19 cellular contexts compared by ENCODE assay signal in the genomic region with DNA sequence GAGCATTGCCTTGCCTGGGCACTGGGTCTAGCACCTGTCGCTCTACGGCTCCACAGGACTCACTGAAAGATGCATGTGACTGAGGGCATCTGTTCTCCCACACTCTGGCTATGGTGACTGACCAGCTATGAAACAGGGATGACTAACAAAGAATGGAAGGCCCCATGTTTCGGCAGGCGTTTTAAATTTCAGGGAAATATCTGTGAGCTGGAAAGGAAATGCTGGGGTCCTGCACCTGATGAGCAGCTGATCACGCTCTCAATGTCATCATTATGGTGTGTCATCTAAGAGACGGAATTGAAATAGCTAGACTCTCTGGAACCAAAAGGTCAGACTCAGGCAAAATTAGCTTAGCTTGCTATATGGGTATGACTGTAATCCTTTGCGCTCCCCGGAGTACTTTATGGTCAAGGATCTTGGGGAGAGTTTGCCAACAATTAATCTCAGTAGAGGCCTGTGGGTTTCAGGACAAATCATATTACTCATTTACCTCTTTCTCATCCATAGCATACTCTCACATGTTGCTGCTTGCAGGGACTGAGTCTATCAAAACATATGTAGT. TPM values are rescaled to one million over a fixed set of nuclear protein-coding genes. Genes with fewer than 3 reads are reported as not detected.
DNase-seq lines count a peak whose midpoint lies in the region; ATAC-seq, FAIRE-seq and TF ChIP-seq lines count a peak whose summit lies in the region.
"Had no signal": no experiment of that assay in that cellular context is flagged by ENCODE, and none has a peak within 500 bp of the region (broad histone marks: within the 10 kb centered on the region; RNA-seq: fewer than 3 reads in every experiment).

No MANE protein-coding gene starts in this region.

- no peak overlapping the region for H3K56ac ChIP-seq in IMR-90 (ENCODE audit: extremely low read depth, insufficient read depth, low read length)

- no peak overlapping the region for H3K14ac ChIP-seq in IMR-90 (replicated peaks; ENCODE audit: low read depth, low read length)

- H4K91ac ChIP-seq in IMR-90 (ENCODE audit: insufficient read depth, low read depth, low read length), result no peak overlapping the region

- H3K4me1 ChIP-seq in IMR-90 (ENCODE audit: control insufficient read depth, insufficient read depth, low read length) (peaks cover 2% of the 10 kb centered on the region; the same call in 1 of the 2 replicates), K562 (replicated peaks in 1 of 2; ENCODE audit: control insufficient read depth in 2 of 2, insufficient read depth in 2 of 2, low read length in 2 of 2) (no peaks in the 10 kb centered on the region), right atrium auricular region (no peaks in the 10 kb centered on the region)
- H3K4me1 ChIP-seq: spleen had no signal

- no peak overlapping the region for H3K23ac ChIP-seq in IMR-90 (ENCODE audit: low read depth, low read length)

- H4K20me1 ChIP-seq in IMR-90 (ENCODE audit: insufficient read depth, low read length) (no peaks in the 10 kb centered on the region), K562 (replicated peaks; ENCODE audit: control insufficient read depth, insufficient read depth, low read length) (no peaks in the 10 kb centered on the region)

- no peaks in the 10 kb centered on the region for H3K36me3 Mint-ChIP-seq in HFFc6 (ENCODE audit: low read depth)
- H3K36me3 Mint-ChIP-seq: activated naive CD4-positive, alpha-beta T cell treated with anti-CD3 and anti-CD28 coated beads, Interleukin-2, amount 10 ng/mL, durations not matched to agents 7 days and 5 days; CD4-positive, alpha-beta memory T cell; naive thymus-derived CD4-positive, alpha-beta T cell had no signal

- no peak overlapping the region for H3K4me3 Mint-ChIP-seq in HFFc6
- H3K4me3 Mint-ChIP-seq: activated naive CD4-positive, alpha-beta T cell treated with anti-CD3 and anti-CD28 coated beads, Interleukin-2, amount 10 ng/mL, durations not matched to agents 7 days and 5 days; activated T-cell treated with anti-CD3 and anti-CD28 coated beads, Interleukin-2, amount 50 U/mL, for 4 hours; CD4-positive, alpha-beta memory T cell; naive thymus-derived CD4-positive, alpha-beta T cell had no signal

- H4K8ac ChIP-seq in IMR-90 (ENCODE audit: low read depth in 2 of 2, low read length in 2 of 2), result no peak overlapping the region

- no peak for FAIRE-seq in K562 (lab: Jason Lieb, UNC)
- FAIRE-seq: H1 had no signal

- TF ChIP-seq RAD21 in IMR-90 (IDR thresholded peaks at IDR 0.05; ENCODE audit: low read length) (no peak), K562 (CRISPR knock-in tag; conservative IDR thresholded peaks at IDR 0.05 in 1 of 2, IDR thresholded peaks at IDR 0.05 in 1 of 2) (no peak)

- no peak overlapping the region for H2AK9ac ChIP-seq in IMR-90 (replicated peaks; ENCODE audit: low read depth, low read length, poor library complexity)

- no peak for TF ChIP-seq EP300 in K562 (IDR thresholded peaks at IDR 0.05; ENCODE audit: low read length)

- H2BK120ac ChIP-seq in IMR-90 (ENCODE audit: low read depth, low read length), result no peak overlapping the region

- ATAC-seq in IMR-90 (ENCODE audit: low read depth) (no peak), K562 (no peak; the same call in 2 of the 3 replicates)
- ATAC-seq: activated T-cell treated with anti-CD3 and anti-CD28 coated beads, Interleukin-2, amount 50 U/mL, for 4 hours; naive thymus-derived CD4-positive, alpha-beta T cell had no signal

- TF ChIP-seq POLR2A in IMR-90 (IDR thresholded peaks at IDR 0.05; ENCODE audit: low read depth, low read length), result no peak
- TF ChIP-seq POLR2A in K562 (conservative IDR thresholded peaks at IDR 0.05), result no peak

- no peaks in the 10 kb centered on the region for H3K9me3 Mint-ChIP-seq in HFFc6
- H3K9me3 Mint-ChIP-seq: activated naive CD4-positive, alpha-beta T cell treated with anti-CD3 and anti-CD28 coated beads, Interleukin-2, amount 10 ng/mL, durations not matched to agents 7 days and 5 days; activated T-cell treated with anti-CD3 and anti-CD28 coated beads, Interleukin-2, amount 50 U/mL, for 4 hours; CD4-positive, alpha-beta memory T cell had no signal

- 88% methylated on average over 5 of the region's 8 CpGs; no CpG with 5 or more reads in 1 of the 2 experiments for WGBS in IMR-90 (ENCODE audit: extremely low coverage in 2 of 2, insufficient read length in 1 of 2), 2 experiments
- 93% methylated on average over 8 of the region's 8 CpGs for WGBS in K562 (ENCODE audit: insufficient coverage, low coverage, missing lambda C conversion rate)

- no peak overlapping the region for H2BK5ac ChIP-seq in IMR-90 (ENCODE audit: low read depth, low read length, poor library complexity, severe bottlenecking)

- H3K4me3 ChIP-seq in IMR-90 (ENCODE audit: insufficient read depth, low read depth, low read length) (no peak overlapping the region), K562 (no peak overlapping the region), kidney epithelial cell (ENCODE audit: low read depth, low read length) (no peak overlapping the region), skeletal muscle cell (ENCODE audit: low read depth, low read length) (no peak overlapping the region), right atrium auricular region (no peak overlapping the region)
- H3K4me3 ChIP-seq: spleen had no signal

- intact Hi-C loops in IMR-90 (cut with micrococcal nuclease), result no loop called here
- intact Hi-C loops in K562 (cut with micrococcal nuclease), result no loop called here

- BruUV-seq in IMR-90 (replicated peaks; lab: Mats Ljungman, UMichigan) (no TSS peak), K562 (replicated peaks; lab: Mats Ljungman, UMichigan) (no TSS peak)

- DNase-seq in IMR-90 (peak; percentile 39), K562 (ENCODE audit: extremely low read depth in 1 of 4, low spot score in 3 of 4) (no peak), kidney epithelial cell (ENCODE audit: low read depth) (peak; percentile 41), skeletal muscle cell (ENCODE audit: low read depth) (peak; percentile 83), HFFc6 (no peak), right atrium auricular region (ENCODE audit: low spot score) (no peak), NCI-H446 (lab: John Stamatoyannopoulos, UW) (no peak)
- no peak for DNase-seq in central memory CD4-positive, alpha-beta T cell
- DNase-seq: activated CD4-positive, CD25-positive, alpha-beta regulatory T cell treated with anti-CD3 and anti-CD28 coated beads, Interleukin-2, amount 50 U/mL, for 72 hours; activated CD8-positive, alpha-beta memory T cell treated with anti-CD3 and anti-CD28 coated beads for 24 hours; activated naive CD4-positive, alpha-beta T cell treated with anti-CD3 and anti-CD28 coated beads, Interleukin-2, amount 10 ng/mL, durations not matched to agents 7 days and 5 days; activated T-cell treated with anti-CD3 and anti-CD28 coated beads, Interleukin-2, amount 50 U/mL, for 4 hours; aorta; CD4-positive, alpha-beta memory T cell; naive thymus-derived CD4-positive, alpha-beta T cell; NCI-H1417; spleen; stimulated activated CD4-positive, alpha-beta T cell treated with anti-CD3 and anti-CD28 coated beads, Interleukin-4, amount 100 ng/mL, for 4 hours had no signal

- no peak overlapping the region for H3K4ac ChIP-seq in IMR-90 (ENCODE audit: low read depth, low read length)

- POLR2A ChIA-PET in IMR-90 (lab: Charles Lee; ENCODE audit: unreplicated experiment), result no interaction called here
- POLR2A ChIA-PET in K562 (lab: Yijun Ruan, JAX), result interaction anchor here (0.7 to 1.2 kb wide), 2 partner anchors 11 to 21 kb away, joined by 3 read pairs; no protein-coding TSS in a partner anchor

- CTCF ChIA-PET in IMR-90 (lab: Yijun Ruan, JAX) (interaction anchor here (0.9 kb wide), 1 partner anchor 64 kb away, joined by 3 read pairs; no protein-coding TSS in a partner anchor), K562 (lab: Yijun Ruan, JAX; ENCODE audit: low intra/inter-chr PET ratio) (no interaction called here)

- H3K9me3 ChIP-seq in IMR-90 (ENCODE audit: control insufficient read depth, insufficient read depth, low read length) (no peaks in the 10 kb centered on the region), K562 (replicated peaks; ENCODE audit: control insufficient read depth, insufficient read depth, low read depth, low read length) (no peaks in the 10 kb centered on the region), right atrium auricular region (no peaks in the 10 kb centered on the region)
- H3K9me3 ChIP-seq: spleen had no signal

- no peaks in the 10 kb centered on the region for H3K79me2 ChIP-seq in K562 (ENCODE audit: control insufficient read depth, insufficient read depth, low read length)

- H3K27me3 ChIP-seq in IMR-90 (ENCODE audit: control insufficient read depth, insufficient read depth, low read length) (no peaks in the 10 kb centered on the region), K562 (ENCODE audit: control insufficient read depth in 2 of 2, insufficient read depth in 2 of 2, low read length in 2 of 2) (no peaks in the 10 kb centered on the region), kidney epithelial cell (ENCODE audit: control insufficient read depth, insufficient read depth, low read length) (no peaks in the 10 kb centered on the region), right atrium auricular region (no peaks in the 10 kb centered on the region)
- H3K27me3 ChIP-seq: spleen had no signal

- peak overlapping the region; percentile 15; the same call in 1 of the 2 replicates for H2AK5ac ChIP-seq in IMR-90 (ENCODE audit: low read depth, low read length)

- H3K4me2 ChIP-seq in IMR-90 (ENCODE audit: low read depth, low read length) (no peak overlapping the region), K562 (ENCODE audit: insufficient read depth, low read length) (no peak overlapping the region)

- no peak overlapping the region for H4K5ac ChIP-seq in IMR-90 (ENCODE audit: low read depth, low read length)

- no peak overlapping the region for H3K27ac Mint-ChIP-seq in HFFc6
- H3K27ac Mint-ChIP-seq: activated naive CD4-positive, alpha-beta T cell treated with anti-CD3 and anti-CD28 coated beads, Interleukin-2, amount 10 ng/mL, durations not matched to agents 7 days and 5 days; CD4-positive, alpha-beta memory T cell; naive thymus-derived CD4-positive, alpha-beta T cell had no signal

- dilution Hi-C loops in IMR-90 (cut with HindIII; ENCODE audit: low sequenced_read_pairs, unreplicated experiment), result no loop called here

- H3K4me1 Mint-ChIP-seq in HFFc6 (ENCODE audit: low read depth), result no peaks in the 10 kb centered on the region
- H3K4me1 Mint-ChIP-seq: activated naive CD4-positive, alpha-beta T cell treated with anti-CD3 and anti-CD28 coated beads, Interleukin-2, amount 10 ng/mL, durations not matched to agents 7 days and 5 days; CD4-positive, alpha-beta memory T cell; naive thymus-derived CD4-positive, alpha-beta T cell had no signal

- no peak overlapping the region for H3K18ac ChIP-seq in IMR-90 (ENCODE audit: low read depth, low read length)

- no peak overlapping the region for H2BK15ac ChIP-seq in IMR-90 (ENCODE audit: low read depth, low read length)

- H3K9ac ChIP-seq in IMR-90 (ENCODE audit: low read depth, low read length) (no peak overlapping the region), K562 (ENCODE audit: insufficient read depth in 1 of 2, low read depth in 2 of 2, low read length in 2 of 2) (no peak overlapping the region)

- H3K27ac ChIP-seq in IMR-90 (ENCODE audit: insufficient read depth, low read length) (no peak overlapping the region), K562 (ENCODE audit: extremely low read depth, low read depth, low read length) (no peak overlapping the region), right atrium auricular region (no peak overlapping the region)
- H3K27ac ChIP-seq: spleen had no signal

- no peak for TF ChIP-seq CTCF in IMR-90 (conservative IDR thresholded peaks at IDR 0.05; ENCODE audit: low read depth, low read length)
- TF ChIP-seq CTCF in K562 (IDR thresholded peaks at IDR 0.05 in 2 of 3, conservative IDR thresholded peaks at IDR 0.05 in 1 of 3; ENCODE audit: insufficient read depth in 2 of 3, low read depth in 1 of 3, low read length in 3 of 3), result no peak
- TF ChIP-seq CTCF in kidney epithelial cell (IDR thresholded peaks at IDR 0.05; ENCODE audit: insufficient read depth, low read length, poor library complexity, severe bottlenecking), result no peak
- no peak for TF ChIP-seq CTCF in HFFc6 (IDR thresholded peaks at IDR 0.05)
- no peak for TF ChIP-seq CTCF in right atrium auricular region (IDR thresholded peaks at IDR 0.05)

- H3K9me1 ChIP-seq in IMR-90 (ENCODE audit: insufficient read depth, low read length) (no peaks in the 10 kb centered on the region), K562 (ENCODE audit: control insufficient read depth, insufficient read depth, low read length) (no peaks in the 10 kb centered on the region)

- H3K27me3 Mint-ChIP-seq in HFFc6 (ENCODE audit: insufficient read depth), result peaks cover 3% of the 10 kb centered on the region; the same call in 1 of the 2 replicates
- H3K27me3 Mint-ChIP-seq: activated naive CD4-positive, alpha-beta T cell treated with anti-CD3 and anti-CD28 coated beads, Interleukin-2, amount 10 ng/mL, durations not matched to agents 7 days and 5 days had no signal

- in situ Hi-C loops in IMR-90 (cut with MboI; ENCODE audit: low sequenced_read_pairs) (no loop called here), K562 (cut with MboI) (no loop called here)

- H2AFZ ChIP-seq in IMR-90 (replicated peaks; ENCODE audit: low read length, poor library complexity), result no peak overlapping the region
- H2AFZ ChIP-seq in K562 (ENCODE audit: low read depth, low read length), result 0 out of 2 replicates have a peak overlapping the region, but pooled peaks have one; percentile 7

- no peaks in the 10 kb centered on the region for H3K79me1 ChIP-seq in IMR-90 (ENCODE audit: low read depth in 1 of 2, low read length in 2 of 2)

- no peaks in the 10 kb centered on the region for H3K36me3 ChIP-seq in IMR-90 (ENCODE audit: control insufficient read depth, insufficient read depth, low read length)
- H3K36me3 ChIP-seq in K562 (ENCODE audit: control insufficient read depth, insufficient read depth, low read length), result no peaks in the 10 kb centered on the region
- no peaks in the 10 kb centered on the region for H3K36me3 ChIP-seq in kidney epithelial cell (ENCODE audit: control insufficient read depth, insufficient read depth, low read length)
- H3K36me3 ChIP-seq in right atrium auricular region, result no peaks in the 10 kb centered on the region
- H3K36me3 ChIP-seq: spleen had no signal

- no peak overlapping the region for H2BK20ac ChIP-seq in IMR-90 (ENCODE audit: low read depth, low read length)

RNA-seq across cellular contexts. Expression of gene PALMD, which starts 24.5 kb away (rescaled TPM):
- total RNA-seq in IMR-90 (2012; rRNA removed), result 0.72 and 1.1 TPM in 2 replicates
- polyA plus RNA-seq in IMR-90 (2012; rRNA removed), result 0.34 and 0.51 TPM in 2 replicates
- polyA plus RNA-seq in IMR-90 (2012; cell fraction: cytosol; rRNA removed), result 0.08 and 0.11 TPM in 2 replicates
- 0.14 and 1.2 TPM in 2 replicates for polyA plus RNA-seq in IMR-90 (2012; cell fraction: nucleus; rRNA removed; ENCODE audit: low replicate concordance)
- 1.6 and 2.4 TPM in 2 replicates for total RNA-seq in K562 (2011; cell fraction: chromatin; rRNA removed; ENCODE audit: low replicate concordance)
- 0.67 and 1.2 TPM in 2 replicates for total RNA-seq in K562 (2011; cell fraction: nucleolus; rRNA removed)
- 1.6 and 4.3 TPM in 2 replicates for total RNA-seq in K562 (2011; cell fraction: nucleoplasm; rRNA removed)
- total RNA-seq in K562 (2014; rRNA removed), result 5.4 and 5.7 TPM in 2 replicates
- total RNA-seq in K562 (2014; rRNA removed; fragmentation: Illumina TruSeq; extraction: Trizol), result 8.4 and 8.6 TPM in 2 replicates
- total RNA-seq in K562 (2015; rRNA removed; fragmentation: Illumina TruSeq; extraction: Trizol), result 12.1 and 13.5 TPM in 2 replicates
- total RNA-seq in K562 (2021), result 3.5 and 4.0 TPM in 2 replicates
- polyA plus RNA-seq in K562 (2011; rRNA removed), result 0.19 and 3.3 TPM in 2 replicates
- polyA plus RNA-seq in K562 (2011; cell fraction: cytosol; rRNA removed), result 0.06 and 0.76 TPM in 2 replicates
- polyA plus RNA-seq in K562 (2011; cell fraction: nucleus; rRNA removed), result 0.20 and 2.5 TPM in 2 replicates
- polyA plus RNA-seq in K562 (2012), result 3.8 and 4.5 TPM in 2 replicates
- 7.9 and 12.2 TPM in 2 replicates for polyA plus RNA-seq in K562 (2014; fragmentation: Illumina TruSeq; extraction: Trizol)
- 1 to 10 TPM; 2.7 to 6.5 TPM for polyA plus RNA-seq in K562 (2014; fragmentation: Nextera tagmentation; extraction: Ambion mirVana)
- polyA plus RNA-seq in K562 (2014; rRNA removed), result 4.5 and 4.9 TPM in 2 replicates
- polyA minus RNA-seq in K562 (2011; rRNA and poly(A)+ RNA removed), result 0.24 and 3.3 TPM in 2 replicates
- polyA minus RNA-seq in K562 (2011; cell fraction: cytosol; rRNA and poly(A)+ RNA removed), result 2.2 TPM in 1 of 2 replicates, not detected in the other
- 0.56 and 1.8 TPM in 2 replicates for polyA minus RNA-seq in K562 (2011; cell fraction: nucleus; rRNA and poly(A)+ RNA removed)
- 0.17 and 0.27 TPM in 2 replicates for total RNA-seq in kidney epithelial cell
- not detected for total RNA-seq in HFFc6 (2021; fragmentation: NEBNext Ultra II Directional; extraction: Animal tissue kit (Norgen Biotek cat#: 25700))
- total RNA-seq in right atrium auricular region, result 10 to 100 TPM; 55.0 to 78.7 TPM
- total RNA-seq: activated T-cell treated with anti-CD3 and anti-CD28 coated beads, Interleukin-2, amount 50 U/mL, for 4 hours; CD4-positive, alpha-beta memory T cell; H1; naive thymus-derived CD4-positive, alpha-beta T cell had no signal
- polyA plus RNA-seq: CD4-positive, alpha-beta memory T cell; H1; naive thymus-derived CD4-positive, alpha-beta T cell had no signal

Comparison
In these comparisons a context has a peak if more than half of its experiments do, and no peak if none do; other contexts are left out.
1. DNase-seq: peak in IMR-90 (single experiment), kidney epithelial cell (single experiment) and skeletal muscle cell (single experiment); none in K562 (0 of 4), HFFc6 (single experiment), right atrium auricular region (single experiment), central memory CD4-positive, alpha-beta T cell (single experiment) and NCI-H446 (0 of 2).